ENCODE assay signal across 8 cellular contexts in the genomic region with DNA sequence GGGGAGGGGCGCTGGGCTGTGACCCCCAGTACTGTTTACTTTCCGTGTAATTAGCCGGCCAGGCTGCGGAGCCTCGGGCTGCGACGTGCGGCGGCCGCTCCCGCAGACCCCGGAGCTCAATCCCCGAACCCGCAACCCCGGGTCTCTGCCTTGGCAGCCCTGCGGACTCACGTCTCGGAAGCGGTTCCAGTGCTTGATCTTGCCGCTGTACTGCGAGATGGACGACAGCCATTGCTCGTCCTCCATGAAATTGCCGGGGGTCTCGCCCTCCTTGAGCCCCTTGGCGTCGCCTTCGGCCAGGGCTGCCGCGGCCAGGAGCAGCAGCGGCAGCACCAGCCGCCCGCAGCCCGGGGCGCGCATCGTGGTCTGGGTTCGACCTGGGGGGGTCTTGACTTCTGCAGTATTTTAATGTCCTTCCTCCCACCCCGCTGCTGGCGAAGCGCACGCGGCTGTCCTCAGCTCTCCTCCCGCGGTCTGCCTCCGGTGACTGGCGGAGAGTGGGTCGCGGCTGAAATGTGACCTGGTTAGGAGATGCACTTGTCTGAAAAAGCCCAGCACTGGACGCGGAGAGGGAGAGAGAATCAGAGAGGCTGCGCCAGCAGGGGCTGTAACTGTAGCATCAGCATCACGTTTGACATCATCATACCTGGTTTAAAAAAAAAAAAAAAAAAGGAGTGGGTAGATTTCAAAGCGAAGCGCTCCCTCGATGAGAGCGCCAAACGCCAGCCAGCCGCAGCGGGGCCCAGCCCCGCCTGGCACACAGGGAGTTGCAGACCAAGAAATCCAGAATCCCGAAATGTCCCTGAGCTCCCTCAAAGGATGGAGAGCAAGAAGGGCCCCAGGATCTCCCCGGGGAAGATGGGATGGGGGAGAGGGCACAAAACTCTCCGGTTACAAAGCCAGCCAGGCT. TPM values are rescaled to one million over a fixed set of nuclear protein-coding genes. Genes with fewer than 3 reads are reported as not detected.
DNase-seq lines count a peak whose midpoint lies in the region; ATAC-seq and TF ChIP-seq lines count a peak whose summit lies in the region.

TSS of gene SPOCK2 (minus strand) at position 583 of the 910 bp plus-strand sequence. CDS start at position 360, 223 bp downstream.

- intact Hi-C loops in lower lobe of right lung (cut with DNase I), result no loop called here

- TF ChIP-seq CTCF in HFF-Myc (IDR thresholded peaks at IDR 0.05; ENCODE audit: low read depth, low read length, missing control alignments), result no peak
- TF ChIP-seq CTCF in lower lobe of right lung (IDR thresholded peaks at IDR 0.05), result no peak

- no peak for DNase-seq in HFF-Myc (ENCODE audit: extremely low read depth, low read depth)
- peak; percentile 57 to 67 for DNase-seq in activated CD4-positive, alpha-beta T cell treated with anti-CD3 and anti-CD28 coated beads for 4 hours
- peak; percentile 93 for DNase-seq in cerebellum (ENCODE audit: low spot score)
- DNase-seq in lower lobe of right lung, result peak; percentile 61
- peak; percentile 41 to 49 (median 43) for DNase-seq in stimulated activated CD4-positive, alpha-beta T cell treated with anti-CD3 and anti-CD28 coated beads, TNF-alpha, amount 100 ng/mL, for 4 hours (ENCODE audit: low read depth in 3 of 3)
- DNase-seq in GOT3 (lab: John Stamatoyannopoulos, UW), result no peak
- DNase-seq in ecto neural progenitor cell (ENCODE audit: low spot score), result no peak
- no peak for DNase-seq in SIG-M5 treated with dmso at 0.1 percent for 504 hours (lab: John Stamatoyannopoulos, UW; ENCODE audit: unreplicated experiment)

- H3K4me3 ChIP-seq in HFF-Myc (replicated peaks; ENCODE audit: low read depth, low read length), result peak within 1 kb of the TSS; percentile 20; the same call in 1 of the 2 replicates
- peak within 1 kb of the TSS; percentile 65 for H3K4me3 ChIP-seq in lower lobe of right lung

- peaks cover 3% of the 10 kb centered on the region for H3K36me3 ChIP-seq in lower lobe of right lung

- peaks cover 47% of the 10 kb centered on the region for H3K4me1 ChIP-seq in lower lobe of right lung

- peaks cover 26% of the 10 kb centered on the region for H3K27me3 ChIP-seq in lower lobe of right lung (ENCODE audit: low read depth)

- H3K27ac ChIP-seq in lower lobe of right lung, result peak within 1 kb of the TSS; percentile 84

- ATAC-seq in lower lobe of right lung, result peak; percentile 64 to 65

- H3K9me3 ChIP-seq in lower lobe of right lung, result no peaks in the 10 kb centered on the region

RNA-seq across cellular contexts. Expression of gene SPOCK2, which starts in this region (rescaled TPM):
- total RNA-seq in cerebellum, result 118 TPM
- 108 TPM for total RNA-seq in lower lobe of right lung

Comparison
In these comparisons a context has a peak if more than half of its experiments do, and no peak if none do; other contexts are left out.
1. DNase-seq: peak in activated CD4-positive, alpha-beta T cell treated with anti-CD3 and anti-CD28 coated beads for 4 hours (2 of 2), cerebellum (single experiment), lower lobe of right lung (single experiment) and stimulated activated CD4-positive, alpha-beta T cell treated with anti-CD3 and anti-CD28 coated beads, TNF-alpha, amount 100 ng/mL, for 4 hours (3 of 3); none in HFF-Myc (single experiment), GOT3 (single experiment), ecto neural progenitor cell (single experiment) and SIG-M5 treated with dmso at 0.1 percent for 504 hours (single experiment).